In genomic region chr2:239065962-239066361, GRCh38 we compare ENCODE assay signal across 23 cellular contexts.
DNase-seq lines count a peak whose midpoint lies in the region; ATAC-seq and TF ChIP-seq lines count a peak whose summit lies in the region.
"Had no signal": no experiment of that assay in that cellular context is flagged by ENCODE, and none has a peak within 500 bp of the region (broad histone marks: within the 10 kb centered on the region; RNA-seq: fewer than 3 reads in every experiment).

No MANE protein-coding gene starts in this region.

- peaks cover 3% of the 10 kb centered on the region for H3K4me1 Mint-ChIP-seq in activated CD4-positive, alpha-beta T cell treated with anti-CD3 and anti-CD28 coated beads for 36 hours
- H3K4me1 Mint-ChIP-seq: IgD-negative memory B cell, T-cell had no signal

- TF ChIP-seq CTCF in astrocyte of the spinal cord (IDR thresholded peaks at IDR 0.05; ENCODE audit: low read depth, low read length) (peak; percentile 37), psoas muscle (IDR thresholded peaks at IDR 0.05) (no peak), stomach (IDR thresholded peaks at IDR 0.05) (no peak)

- H3K27me3 Mint-ChIP-seq in activated CD4-positive, alpha-beta T cell treated with anti-CD3 and anti-CD28 coated beads for 36 hours = no peaks in the 10 kb centered on the region
- H3K27me3 Mint-ChIP-seq: IgD-negative memory B cell, T-cell had no signal

- H3K4me3 Mint-ChIP-seq in activated CD4-positive, alpha-beta T cell treated with anti-CD3 and anti-CD28 coated beads for 36 hours = no peak overlapping the region
- H3K4me3 Mint-ChIP-seq: CD8-positive, alpha-beta T cell; IgD-negative memory B cell; T-cell had no signal

- POLR2A ChIA-PET in activated CD4-positive, alpha-beta T cell treated with anti-CD3 and anti-CD28 coated beads for 36 hours (lab: Charles Lee) = no interaction called here

- no peak for TF ChIP-seq EP300 in stomach (IDR thresholded peaks at IDR 0.05)

- H3K27ac ChIP-seq in BLaER1 = peak overlapping the region; percentile 59; the same call in 1 of the 2 replicates
- H3K27ac ChIP-seq in psoas muscle = peak overlapping the region; percentile 55
- no peak overlapping the region for H3K27ac ChIP-seq in stomach
- H3K27ac ChIP-seq: GM23248, PC-9, RWPE1 had no signal

- H3K9me3 Mint-ChIP-seq in activated CD4-positive, alpha-beta T cell treated with anti-CD3 and anti-CD28 coated beads for 36 hours (ENCODE audit: low read depth) = no peaks in the 10 kb centered on the region
- H3K9me3 Mint-ChIP-seq: CD8-positive, alpha-beta T cell; IgD-negative memory B cell; T-cell had no signal

- peak; percentile 72 for DNase-seq in H7
- no peak for DNase-seq in astrocyte of the spinal cord (ENCODE audit: low read depth, low spot score)
- peak in 1 of 2 donors; percentile 44 for DNase-seq in psoas muscle
- DNase-seq in HAP-1 (ENCODE audit: low spot score in 2 of 2) = no peak
- no peak for DNase-seq in stomach
- DNase-seq in activated CD4-positive, alpha-beta T cell treated with anti-CD3 and anti-CD28 coated beads for 36 hours = no peak
- DNase-seq: C1 segment of cervical spinal cord; CD8-positive, alpha-beta T cell; DND-41; GM23248; Karpas-422; MV-4-11; NCI-H1417; NCI-H1694 treated with DMSO at 0.1 percent for 48 hours; NCI-H446 treated with DMSO at 0.1 percent for 48 hours; NCI-H69; PC-9; SHP77 treated with DMSO at 0.1 percent for 48 hours; T-cell had no signal

- intact Hi-C loops in psoas muscle (cut with DNase I) (no loop called here), stomach (cut with DNase I; ENCODE audit: low total_unique reads) (no loop called here)
- intact Hi-C loops in activated CD4-positive, alpha-beta T cell treated with anti-CD3 and anti-CD28 coated beads for 36 hours (cut with DNase I, micrococcal nuclease) = no loop called here

- peak overlapping the region; percentile 72 for H3K4me2 ChIP-seq in BLaER1
- H3K4me2 ChIP-seq: PC-9 had no signal

- H3K36me3 ChIP-seq in BLaER1 = peaks cover 36% of the 10 kb centered on the region
- peaks cover 2% of the 10 kb centered on the region for H3K36me3 ChIP-seq in H7 (replicated peaks; ENCODE audit: control insufficient read depth, insufficient read depth, low read length)
- H3K36me3 ChIP-seq in psoas muscle (ENCODE audit: insufficient read depth in 1 of 2, low read depth in 1 of 2) = peaks cover 8 to 85% of the 10 kb centered on the region in 2 donors
- no peaks in the 10 kb centered on the region for H3K36me3 ChIP-seq in HAP-1 (replicated peaks)
- H3K36me3 ChIP-seq in stomach = peaks cover 36 to 85% (median 76%) of the 10 kb centered on the region in 4 donors

- TF ChIP-seq POLR2A in stomach (IDR thresholded peaks at IDR 0.05) = no peak

- H3K36me3 Mint-ChIP-seq in activated CD4-positive, alpha-beta T cell treated with anti-CD3 and anti-CD28 coated beads for 36 hours (ENCODE audit: low read depth) = peaks cover 11% of the 10 kb centered on the region

- CTCF ChIA-PET in activated CD4-positive, alpha-beta T cell treated with anti-CD3 and anti-CD28 coated beads for 36 hours (lab: Charles Lee) = interaction anchor here (0.7 kb wide), 1 partner anchor 227 kb away, joined by 3 read pairs; no protein-coding TSS in a partner anchor

- whole genome bisulfite sequencing in psoas muscle, 3 donors = 86 to 89% (median 86%) methylated on average over 11 of the region's 11 CpGs
- WGBS in stomach, 5 donors = 92 to 95% (median 95%) methylated on average over 11 of the region's 11 CpGs

- H3K4me3 ChIP-seq in BLaER1 (0 out of 2 replicates have a peak overlapping the region, but pooled peaks have one; percentile 3), H7 (ENCODE audit: insufficient read depth, low read depth, low read length) (no peak overlapping the region), astrocyte of the spinal cord (ENCODE audit: low read depth, low read length) (no peak overlapping the region), psoas muscle (no peak overlapping the region), HAP-1 (no peak overlapping the region), stomach (no peak overlapping the region)
- H3K4me3 ChIP-seq: GM23248, PC-9 had no signal

- no peaks in the 10 kb centered on the region for H3K9me3 ChIP-seq in BLaER1
- no peaks in the 10 kb centered on the region for H3K9me3 ChIP-seq in psoas muscle
- no peaks in the 10 kb centered on the region for H3K9me3 ChIP-seq in HAP-1
- H3K9me3 ChIP-seq in stomach = no peaks in the 10 kb centered on the region

- H3K4me1 ChIP-seq in BLaER1 (peaks cover 60% of the 10 kb centered on the region), psoas muscle (peaks cover 7% of the 10 kb centered on the region), HAP-1 (no peaks in the 10 kb centered on the region), stomach (peaks cover 0 to 13% (median 2%) of the 10 kb centered on the region in 4 donors)

- peak in 2 of 4 donors; percentile 1 to 4 for ATAC-seq in psoas muscle
- no peak for ATAC-seq in activated CD4-positive, alpha-beta T cell treated with anti-CD3 and anti-CD28 coated beads for 36 hours
- ATAC-seq: CD8-positive, alpha-beta T cell; HCT116; T-cell had no signal

- H3K27me3 ChIP-seq in BLaER1 = no peaks in the 10 kb centered on the region
- no peaks in the 10 kb centered on the region for H3K27me3 ChIP-seq in H7 (ENCODE audit: control insufficient read depth, insufficient read depth, low read length)
- no peaks in the 10 kb centered on the region for H3K27me3 ChIP-seq in psoas muscle (ENCODE audit: insufficient read depth in 3 of 3, low read length in 2 of 3)
- H3K27me3 ChIP-seq in HAP-1 (ENCODE audit: low read depth) = no peaks in the 10 kb centered on the region
- H3K27me3 ChIP-seq in stomach = no peaks in the 10 kb centered on the region

- H4K20me1 ChIP-seq in BLaER1 = peaks cover 34% of the 10 kb centered on the region

- H3K27ac Mint-ChIP-seq in activated CD4-positive, alpha-beta T cell treated with anti-CD3 and anti-CD28 coated beads for 36 hours = no peak overlapping the region
- H3K27ac Mint-ChIP-seq: CD8-positive, alpha-beta T cell; T-cell had no signal

- no peak overlapping the region; the same call in 1 of the 2 replicates for H3K9ac ChIP-seq in BLaER1
- H3K9ac ChIP-seq: GM23248 had no signal

- in situ Hi-C loops in astrocyte of the spinal cord (cut with HindIII; ENCODE audit: low sequenced_read_pairs) (no loop called here), HAP-1 (cut with MboI; ENCODE audit: low sequenced_read_pairs) (no loop called here)

Comparison
In these comparisons a context has a peak if more than half of its experiments do, and no peak if none do; other contexts are left out.
1. H3K27ac ChIP-seq: peak in BLaER1 (single experiment) and psoas muscle (single experiment); none in stomach (0 of 5).